Comparison of ENCODE assay signal across 17 cellular contexts in genomic region chr16:5064915-5065314, GRCh38. TPM values are rescaled to one million over a fixed set of nuclear protein-coding genes. Genes with fewer than 3 reads are reported as not detected.
DNase-seq lines count a peak whose midpoint lies in the region; ATAC-seq, FAIRE-seq and TF ChIP-seq lines count a peak whose summit lies in the region.
"Had no signal": no experiment of that assay in that cellular context is flagged by ENCODE, and none has a peak within 500 bp of the region (broad histone marks: within the 10 kb centered on the region; RNA-seq: fewer than 3 reads in every experiment).

No MANE protein-coding gene starts in this region.

- no peak for ATAC-seq in GM18868 (IDR thresholded peaks at IDR 0.05; ENCODE audit: unreplicated experiment)
- ATAC-seq: activated T-helper 17 cell treated with anti-CD3 and anti-CD28 coated beads, Interleukin-2, amount 50 U/mL, for 72 hours; PC-3 had no signal

- TF ChIP-seq CTCF in colonic mucosa (IDR thresholded peaks at IDR 0.05): no peak

- H3K4me3 ChIP-seq in colonic mucosa: no peak overlapping the region
- no peak overlapping the region for H3K4me3 ChIP-seq in small intestine (ENCODE audit: low read depth in 1 of 2, low read length in 2 of 2)
- H3K4me3 ChIP-seq: ovary had no signal

- no peaks in the 10 kb centered on the region for H3K9me3 Mint-ChIP-seq in activated naive CD8-positive, alpha-beta T cell treated with anti-CD3 and anti-CD28 coated beads for 36 hours
- H3K9me3 Mint-ChIP-seq: activated T-helper 17 cell treated with anti-CD3 and anti-CD28 coated beads, Interleukin-2, amount 50 U/mL, for 72 hours had no signal

- H3K27me3 ChIP-seq in colonic mucosa: no peaks in the 10 kb centered on the region
- H3K27me3 ChIP-seq in small intestine (ENCODE audit: control insufficient read depth in 2 of 2, insufficient read depth in 2 of 2, low read length in 2 of 2): no peaks in the 10 kb centered on the region
- H3K27me3 ChIP-seq: ovary had no signal

- FAIRE-seq in small intestine (lab: Jason Lieb, UNC) (no peak), frontal cortex (lab: Jason Lieb, UNC) (no peak)
- FAIRE-seq: islet of Langerhans had no signal

- H3K36me3 Mint-ChIP-seq in activated naive CD8-positive, alpha-beta T cell treated with anti-CD3 and anti-CD28 coated beads for 36 hours: no peaks in the 10 kb centered on the region

- H3K9me3 ChIP-seq in colonic mucosa: no peaks in the 10 kb centered on the region
- no peaks in the 10 kb centered on the region for H3K9me3 ChIP-seq in small intestine (ENCODE audit: control insufficient read depth, low read depth)
- H3K9me3 ChIP-seq: ovary had no signal

- WGBS in small intestine, 3 donors: 13 to 36% (median 25%) methylated on average over 7 of the region's 7 CpGs

- H3K4me3 Mint-ChIP-seq in activated naive CD8-positive, alpha-beta T cell treated with anti-CD3 and anti-CD28 coated beads for 36 hours: no peak overlapping the region
- H3K4me3 Mint-ChIP-seq: activated T-helper 17 cell treated with anti-CD3 and anti-CD28 coated beads, Interleukin-2, amount 50 U/mL, for 72 hours had no signal

- intact Hi-C loops in colonic mucosa (cut with DNase I): no loop called here

- no peaks in the 10 kb centered on the region for H3K36me3 ChIP-seq in colonic mucosa
- no peaks in the 10 kb centered on the region for H3K36me3 ChIP-seq in small intestine (ENCODE audit: control insufficient read depth in 2 of 2, insufficient read depth in 2 of 2, low read length in 2 of 2)
- H3K36me3 ChIP-seq: ovary had no signal

- no peaks in the 10 kb centered on the region for H3K27me3 Mint-ChIP-seq in activated naive CD8-positive, alpha-beta T cell treated with anti-CD3 and anti-CD28 coated beads for 36 hours
- H3K27me3 Mint-ChIP-seq: activated T-helper 17 cell treated with anti-CD3 and anti-CD28 coated beads, Interleukin-2, amount 50 U/mL, for 72 hours had no signal

- H3K27ac Mint-ChIP-seq in activated naive CD8-positive, alpha-beta T cell treated with anti-CD3 and anti-CD28 coated beads for 36 hours: no peak overlapping the region
- H3K27ac Mint-ChIP-seq: activated T-helper 17 cell treated with anti-CD3 and anti-CD28 coated beads, Interleukin-2, amount 50 U/mL, for 72 hours had no signal

- no peaks in the 10 kb centered on the region for H3K4me1 Mint-ChIP-seq in activated naive CD8-positive, alpha-beta T cell treated with anti-CD3 and anti-CD28 coated beads for 36 hours
- H3K4me1 Mint-ChIP-seq: activated T-helper 17 cell treated with anti-CD3 and anti-CD28 coated beads, Interleukin-2, amount 50 U/mL, for 72 hours had no signal

- DNase-seq in DMS53 (lab: John Stamatoyannopoulos, UW): peak; percentile 65
- DNase-seq in DMS53 treated with DMSO at 0.1 percent for 48 hours (lab: John Stamatoyannopoulos, UW; ENCODE audit: unreplicated experiment): no peak
- DNase-seq in NCI-H2029 (lab: John Stamatoyannopoulos, UW): peak; percentile 54
- peak; percentile 76 for DNase-seq in colonic mucosa
- peak; percentile 7 for DNase-seq in small intestine
- DNase-seq in frontal cortex (ENCODE audit: low spot score in 2 of 2): no peak
- no peak for DNase-seq in activated naive CD8-positive, alpha-beta T cell treated with anti-CD3 and anti-CD28 coated beads for 36 hours
- DNase-seq: 8988T, KBM-7, NCI-H2081 treated with DMSO at 0.1 percent for 48 hours, ovary, PC-3 had no signal

- H3K4me1 ChIP-seq in colonic mucosa (peaks cover 8% of the 10 kb centered on the region), small intestine (ENCODE audit: control insufficient read depth in 2 of 2, insufficient read depth in 1 of 2, low read depth in 1 of 2, low read length in 1 of 2) (peaks cover 0 to 3% of the 10 kb centered on the region in 2 donors)

- peak overlapping the region in 1 of 2 donors; percentile 2 for H3K9ac ChIP-seq in colonic mucosa (ENCODE audit: low read depth in 2 of 2, low read length in 2 of 2)

- H3K27ac ChIP-seq in colonic mucosa: no peak overlapping the region
- H3K27ac ChIP-seq in small intestine (ENCODE audit: low read depth in 1 of 2, low read length in 1 of 2): no peak overlapping the region
- H3K27ac ChIP-seq: epithelial cell of prostate, ovary, VCaP had no signal

RNA-seq across cellular contexts. Expression of gene C16orf89, which starts 0.8 kb away (rescaled TPM):
- total RNA-seq in colonic mucosa (1 to 10 TPM; 1.6 to 3.6 TPM), frontal cortex (3.3 TPM)
- 1 to 10 TPM in 2 of 3 donors, not detected in 1; 1.1 to 2.5 TPM for polyA plus RNA-seq in small intestine
- total RNA-seq in activated naive CD8-positive, alpha-beta T cell treated with anti-CD3 and anti-CD28 coated beads for 36 hours: not detected
- total RNA-seq: activated T-helper 17 cell treated with anti-CD3 and anti-CD28 coated beads, Interleukin-2, amount 50 U/mL, for 72 hours; PC-3 had no signal

RNA-seq across cellular contexts. Expression of gene ALG1, which starts 6.7 kb away (rescaled TPM):
- total RNA-seq in colonic mucosa (10 to 100 TPM; 27.7 to 51.3 TPM), frontal cortex (11.4 TPM)
- polyA plus RNA-seq in small intestine: 10 to 100 TPM in 1 of 3 donors, 1 to 10 TPM in 2; 4.6 to 35.4 (median 5.6) TPM
- total RNA-seq in activated naive CD8-positive, alpha-beta T cell treated with anti-CD3 and anti-CD28 coated beads for 36 hours: 10 to 100 TPM; 36.1 to 36.8 TPM

RNA-seq across cellular contexts. Expression of gene NAGPA, which starts 31.2 kb away (rescaled TPM):
- total RNA-seq in colonic mucosa (10 to 100 TPM; 18.6 to 20.6 TPM), frontal cortex (14.7 TPM)
- 10 to 100 TPM; 13.2 to 26.8 (median 17.0) TPM for polyA plus RNA-seq in small intestine
- total RNA-seq in activated naive CD8-positive, alpha-beta T cell treated with anti-CD3 and anti-CD28 coated beads for 36 hours: 10 to 100 TPM; 14.7 to 16.4 TPM

RNA-seq across cellular contexts. Expression of gene EEF2KMT, which starts 32.7 kb away (rescaled TPM):
- total RNA-seq in colonic mucosa: 10 to 100 TPM in 1 of 2 donors, 1 to 10 TPM in 1; 7.4 to 16.2 TPM
- 1 to 10 TPM; 4.5 to 9.7 (median 4.9) TPM for polyA plus RNA-seq in small intestine
- 4.1 TPM for total RNA-seq in frontal cortex
- total RNA-seq in activated naive CD8-positive, alpha-beta T cell treated with anti-CD3 and anti-CD28 coated beads for 36 hours: 10 to 100 TPM; 23.4 to 25.5 TPM

Comparison
In these comparisons a context has a peak if more than half of its experiments do, and no peak if none do; other contexts are left out.
1. DNase-seq: peak in DMS53 (single experiment), NCI-H2029 (single experiment), colonic mucosa (single experiment) and small intestine (single experiment); none in DMS53 treated with DMSO at 0.1 percent for 48 hours (single experiment), frontal cortex (0 of 2) and activated naive CD8-positive, alpha-beta T cell treated with anti-CD3 and anti-CD28 coated beads for 36 hours (single experiment).